ENCODE assay signal across 11 cellular contexts in the genomic region with DNA sequence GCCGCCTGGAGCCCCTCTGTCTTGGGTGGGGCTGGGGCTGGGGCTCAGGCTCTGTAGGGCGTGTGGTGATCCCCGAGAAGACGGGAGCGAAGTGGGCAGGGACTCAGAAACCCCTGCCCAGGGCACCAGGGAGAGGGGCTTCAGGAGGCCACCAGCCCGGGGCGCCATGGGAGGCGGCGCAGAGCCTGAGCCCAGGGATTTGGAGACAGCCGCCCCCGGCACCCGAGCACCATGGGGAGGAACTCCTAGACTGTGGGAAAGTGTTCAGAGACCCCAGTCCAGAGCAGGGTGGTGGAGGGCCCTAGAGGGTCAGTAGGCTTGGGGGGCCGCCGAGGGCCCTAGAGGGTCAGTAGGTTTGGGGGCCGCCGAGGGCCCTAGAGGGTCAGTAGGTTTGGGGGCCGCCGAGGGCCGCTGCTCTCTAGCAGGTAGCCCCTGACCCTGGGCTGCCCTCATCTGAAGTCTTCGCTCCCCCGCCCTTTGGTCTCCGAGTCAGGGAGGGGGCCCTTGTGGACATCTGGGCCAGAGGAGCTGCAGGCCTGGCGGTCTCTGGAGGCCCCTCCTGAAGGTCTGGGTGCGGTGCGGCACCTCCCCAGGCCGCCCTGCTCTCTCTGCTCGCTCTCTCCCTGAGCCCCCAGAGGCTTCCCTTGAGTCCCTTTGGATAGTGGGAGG. TPM values are rescaled to one million over a fixed set of nuclear protein-coding genes. Genes with fewer than 3 reads are reported as not detected.
DNase-seq lines count a peak whose midpoint lies in the region; ATAC-seq, FAIRE-seq and TF ChIP-seq lines count a peak whose summit lies in the region.
"Had no signal": no experiment of that assay in that cellular context is flagged by ENCODE, and none has a peak within 500 bp of the region (broad histone marks: within the 10 kb centered on the region; RNA-seq: fewer than 3 reads in every experiment).

No MANE protein-coding gene starts in this region.

- no peaks in the 10 kb centered on the region for H3K79me2 ChIP-seq in H1 (ENCODE audit: control insufficient read depth in 1 of 2, insufficient read depth in 2 of 2, low read length in 2 of 2)

- peaks cover 0 to 3% (median 0%) of the 10 kb centered on the region in 4 experiments; a peak in 3 of 7 replicates for H3K4me1 ChIP-seq in H1 (replicated peaks in 1 of 4; ENCODE audit: control insufficient read depth in 3 of 4, insufficient read depth in 4 of 4, low read length in 3 of 4)

- H2AFZ ChIP-seq in H1 (ENCODE audit: low read length): no peak overlapping the region

- peaks cover 12 to 34% (median 28%) of the 10 kb centered on the region in 4 experiments for H3K27me3 ChIP-seq in H1 (replicated peaks in 1 of 4; ENCODE audit: control insufficient read depth in 3 of 4, extremely low read depth in 1 of 4, insufficient read depth in 3 of 4, low read length in 3 of 4)

- H3K79me1 ChIP-seq in H1 (ENCODE audit: low read depth, low read length): no peaks in the 10 kb centered on the region

- H2BK20ac ChIP-seq in H1 (ENCODE audit: low read length): no peak overlapping the region

- no peak overlapping the region for H3K9ac ChIP-seq in H1 (replicated peaks in 1 of 4; ENCODE audit: extremely low read depth in 1 of 4, low read depth in 3 of 4, low read length in 3 of 4)

- H4K5ac ChIP-seq in H1 (ENCODE audit: insufficient read length, low read depth, low read length): no peak overlapping the region

- DNase-seq in HFF-Myc (ENCODE audit: extremely low read depth, low read depth) (no peak), H1 (ENCODE audit: low read depth in 1 of 2, low spot score in 2 of 2) (no peak), nephron progenitor cell (no peak), pons (ENCODE audit: low spot score) (no peak), omental fat pad (ENCODE audit: low spot score) (no peak), substantia nigra (lab: John Stamatoyannopoulos, UW) (no peak)
- DNase-seq in activated CD8-positive, alpha-beta memory T cell treated with anti-CD3 and anti-CD28 coated beads for 24 hours: no peak
- DNase-seq: activated CD4-positive, CD25-positive, alpha-beta regulatory T cell; amygdala; MV-4-11 had no signal

- H3K23me2 ChIP-seq in H1 (ENCODE audit: low read depth, low read length): peaks cover 6% of the 10 kb centered on the region; the same call in 1 of the 2 replicates

- H2AK5ac ChIP-seq in H1 (ENCODE audit: low read depth, low read length): no peak overlapping the region

- H4K20me1 ChIP-seq in H1 (replicated peaks in 1 of 2; ENCODE audit: control insufficient read depth in 1 of 2, insufficient read depth in 2 of 2, low read length in 2 of 2): peaks cover 0 to 3% of the 10 kb centered on the region in 2 experiments

- no peak overlapping the region for H2BK15ac ChIP-seq in H1 (ENCODE audit: low read length)

- H3K23ac ChIP-seq in H1 (ENCODE audit: insufficient read length): no peak overlapping the region

- H3K4me3 Mint-ChIP-seq in nephron progenitor cell: peak overlapping the region; percentile 54

- H2BK5ac ChIP-seq in H1 (ENCODE audit: low read depth, low read length): no peak overlapping the region

- H3K4me3 ChIP-seq in HFF-Myc (replicated peaks; ENCODE audit: low read depth, low read length) (0 out of 2 replicates have a peak overlapping the region, but pooled peaks have one; percentile 4), H1 (ENCODE audit: extremely low read depth in 1 of 4, insufficient read depth in 2 of 4, low read depth in 3 of 4, low read length in 4 of 4) (peak overlapping the region; percentile 44 to 70 (median 44))

- no peak for TF ChIP-seq EP300 in H1 (IDR thresholded peaks at IDR 0.05; ENCODE audit: borderline replicate concordance in 1 of 2, low read depth in 2 of 2, low read length in 2 of 2)

- 90% methylated on average over 11 of the region's 27 CpGs; no CpG with 5 or more reads in 1 of the 2 experiments for WGBS in H1 (ENCODE audit: extremely low coverage in 1 of 2, insufficient coverage in 1 of 2, insufficient read length in 1 of 2, insufficient replicate concordance in 2 of 2, low coverage in 1 of 2, low lambda C conversion rate in 2 of 2, missing lambda C conversion rate in 1 of 2), 2 experiments

- no peak overlapping the region for H3K14ac ChIP-seq in H1 (ENCODE audit: insufficient read length)

- H2BK12ac ChIP-seq in H1 (ENCODE audit: low read depth, low read length): no peak overlapping the region

- H3K36me3 Mint-ChIP-seq in nephron progenitor cell (ENCODE audit: low read depth): peaks cover 4% of the 10 kb centered on the region

- no peaks in the 10 kb centered on the region for H3K9me3 ChIP-seq in H1 (ENCODE audit: insufficient read depth in 2 of 2, low read depth in 1 of 2, low read length in 1 of 2)

- peaks cover 58% of the 10 kb centered on the region for H3K27me3 Mint-ChIP-seq in nephron progenitor cell (ENCODE audit: low read depth, poor library complexity)

- TF ChIP-seq POLR2A in H1 (IDR thresholded peaks at IDR 0.05; ENCODE audit: control extremely low read depth in 1 of 2, low read depth in 2 of 2, low read length in 2 of 2): no peak

- FAIRE-seq in H1 (lab: Jason Lieb, UNC): no peak

- CTCF ChIA-PET in H1 (lab: Charles Lee; ENCODE audit: partially characterized antibody): interaction anchor here (1.2 kb wide), 1 partner anchor 88 kb away, joined by 3 read pairs; no protein-coding TSS in a partner anchor

- H4K91ac ChIP-seq in H1 (replicated peaks; ENCODE audit: insufficient read length, low read length): peak overlapping the region; percentile 40

- TF ChIP-seq CTCF in 22Rv1 (IDR thresholded peaks at IDR 0.05) (no peak), HFF-Myc (IDR thresholded peaks at IDR 0.05; ENCODE audit: low read depth, low read length, missing control alignments) (no peak), H1 (IDR thresholded peaks at IDR 0.05; ENCODE audit: control extremely low read depth in 1 of 3, insufficient read depth in 1 of 3, low read depth in 1 of 3, low read length in 3 of 3) (no peak), nephron progenitor cell (IDR thresholded peaks at IDR 0.05) (no peak), omental fat pad (IDR thresholded peaks at IDR 0.05) (no peak)

- TF ChIP-seq RAD21 in H1 (IDR thresholded peaks at IDR 0.05 in 1 of 2, conservative IDR thresholded peaks at IDR 0.05 in 1 of 2; ENCODE audit: low read depth in 2 of 2, low read length in 2 of 2): no peak

- POLR2A ChIA-PET in H1 (lab: Charles Lee; ENCODE audit: partially characterized antibody): interaction anchor here (1.0 to 1.4 kb wide), 2 partner anchors 10 kb away, joined by 3 read pairs; no protein-coding TSS in a partner anchor

- peaks cover 4% of the 10 kb centered on the region for H3K9me3 Mint-ChIP-seq in nephron progenitor cell

- H3K27ac Mint-ChIP-seq in nephron progenitor cell: no peak overlapping the region

- H3K4me1 Mint-ChIP-seq in nephron progenitor cell: no peaks in the 10 kb centered on the region

- no peak overlapping the region for H3K56ac ChIP-seq in H1 (replicated peaks; ENCODE audit: insufficient read length, low read depth, low read length)

- no peak overlapping the region for H2BK120ac ChIP-seq in H1 (replicated peaks; ENCODE audit: low read depth, low read length)

- no peaks in the 10 kb centered on the region for H3K36me3 ChIP-seq in H1 (ENCODE audit: control insufficient read depth in 2 of 4, insufficient read depth in 4 of 4, low read length in 3 of 4)

- no peak overlapping the region for H3K4ac ChIP-seq in H1 (replicated peaks; ENCODE audit: insufficient read length, low read depth, low read length)

- H3K4me2 ChIP-seq in H1 (ENCODE audit: insufficient read depth in 1 of 2, low read depth in 2 of 2, low read length in 2 of 2): peak overlapping the region; percentile 59 to 76

- H3K27ac ChIP-seq in 22Rv1: peak overlapping the region; percentile 52
- no peak overlapping the region for H3K27ac ChIP-seq in H1 (ENCODE audit: low read depth, low read length)
- H3K27ac ChIP-seq in substantia nigra (ENCODE audit: low read depth, low read length, poor library complexity, severe bottlenecking): no peak overlapping the region

- ATAC-seq in omental fat pad (ENCODE audit: low FRiP score): no peak

- no peak overlapping the region for H3K18ac ChIP-seq in H1 (ENCODE audit: extremely low read depth, low read length)

- peak overlapping the region; percentile 51 for H4K8ac ChIP-seq in H1 (ENCODE audit: extremely low read depth, insufficient read depth, low read length)

RNA-seq across cellular contexts. Expression of a gene that starts 0.7 kb away (rescaled TPM):
- 1.2 and 2.8 TPM in 2 replicates for total RNA-seq in H1 (2021; fragmentation: NEBNext Ultra II Directional; extraction: Animal tissue kit (Norgen Biotek cat#: 25700))
- 2.9 and 4.5 TPM in 2 replicates for polyA plus RNA-seq in H1 (2011; rRNA removed)
- 2.4 TPM for polyA plus RNA-seq in H1 (2011; cell fraction: cytosol; rRNA removed)
- polyA plus RNA-seq in H1 (2011; cell fraction: nucleus; rRNA removed): 10.9 TPM
- polyA plus RNA-seq in H1 (2012, experiment 1 of 2): 1.3 to 3.2 TPM (median 2.4 TPM) in 4 replicates
- polyA plus RNA-seq in H1 (2012, experiment 2 of 2): 1.3 TPM
- polyA plus RNA-seq in H1 (2013, experiment 1 of 2): 0.85 TPM
- 1.2 TPM for polyA plus RNA-seq in H1 (2013, experiment 2 of 2)
- 0.44 and 1.0 TPM in 2 replicates for polyA minus RNA-seq in H1 (2011; rRNA and poly(A)+ RNA removed)
- not detected for polyA minus RNA-seq in H1 (2011; cell fraction: cytosol; rRNA and poly(A)+ RNA removed)
- 2.0 TPM for polyA minus RNA-seq in H1 (2011; cell fraction: nucleus; rRNA and poly(A)+ RNA removed)
- total RNA-seq in omental fat pad: 10 to 100 TPM in 1 of 4 donors, 1 to 10 TPM in 2, not detected in 1; 2.3 to 12.2 (median 5.9) TPM

RNA-seq across cellular contexts. Expression of a gene that starts 1.8 kb away (rescaled TPM):
- total RNA-seq in H1 (2021; fragmentation: NEBNext Ultra II Directional; extraction: Animal tissue kit (Norgen Biotek cat#: 25700)): 0.34 and 1.3 TPM in 2 replicates
- polyA plus RNA-seq in H1 (2011; rRNA removed): 0.50 and 1.1 TPM in 2 replicates
- 1.4 TPM for polyA plus RNA-seq in H1 (2011; cell fraction: cytosol; rRNA removed)
- polyA plus RNA-seq in H1 (2011; cell fraction: nucleus; rRNA removed): 8.9 TPM
- polyA plus RNA-seq in H1 (2012, experiment 1 of 2): 0.90 to 2.2 TPM (median 1.5 TPM) in 4 replicates
- 2.0 TPM for polyA plus RNA-seq in H1 (2012, experiment 2 of 2)
- 0.47 TPM for polyA plus RNA-seq in H1 (2013, experiment 1 of 2)
- polyA plus RNA-seq in H1 (2013, experiment 2 of 2): 0.75 TPM
- polyA minus RNA-seq in H1 (2011; rRNA and poly(A)+ RNA removed): 0.13 TPM in 1 of 2 replicates, not detected in the other
- not detected for polyA minus RNA-seq in H1 (2011; cell fraction: cytosol; rRNA and poly(A)+ RNA removed)
- polyA minus RNA-seq in H1 (2011; cell fraction: nucleus; rRNA and poly(A)+ RNA removed): 1.00 TPM
- total RNA-seq in omental fat pad: 1 to 10 TPM in 3 of 4 donors, not detected in 1; 1.5 to 5.3 (median 2.7) TPM

RNA-seq across cellular contexts. Expression of a gene that starts 5.4 kb away (rescaled TPM):
- 0.84 and 1.1 TPM in 2 replicates for total RNA-seq in H1 (2021; fragmentation: NEBNext Ultra II Directional; extraction: Animal tissue kit (Norgen Biotek cat#: 25700))
- polyA plus RNA-seq in H1 (2011; rRNA removed): 1.2 and 2.0 TPM in 2 replicates
- polyA plus RNA-seq in H1 (2011; cell fraction: cytosol; rRNA removed): 1.2 TPM
- polyA plus RNA-seq in H1 (2011; cell fraction: nucleus; rRNA removed): 10.5 TPM
- 1.0 to 2.7 TPM (median 1.8 TPM) in 4 replicates for polyA plus RNA-seq in H1 (2012, experiment 1 of 2)
- polyA plus RNA-seq in H1 (2012, experiment 2 of 2): 0.59 TPM
- 0.87 TPM for polyA plus RNA-seq in H1 (2013, experiment 1 of 2)
- 1.0 TPM for polyA plus RNA-seq in H1 (2013, experiment 2 of 2)
- 0.19 and 0.49 TPM in 2 replicates for polyA minus RNA-seq in H1 (2011; rRNA and poly(A)+ RNA removed)
- polyA minus RNA-seq in H1 (2011; cell fraction: cytosol; rRNA and poly(A)+ RNA removed): not detected
- polyA minus RNA-seq in H1 (2011; cell fraction: nucleus; rRNA and poly(A)+ RNA removed): 1.8 TPM
- total RNA-seq in omental fat pad: 10 to 100 TPM in 2 of 4 donors, 1 to 10 TPM in 2; 5.0 to 23.5 (median 13.8) TPM

RNA-seq across cellular contexts. Expression of a gene that starts 46.5 kb away (rescaled TPM):
- total RNA-seq in H1 (2021; fragmentation: NEBNext Ultra II Directional; extraction: Animal tissue kit (Norgen Biotek cat#: 25700)): 104 and 108 TPM in 2 replicates
- polyA plus RNA-seq in H1 (2011; rRNA removed): 80.6 and 131 TPM in 2 replicates
- 64.7 TPM for polyA plus RNA-seq in H1 (2011; cell fraction: cytosol; rRNA removed)
- 131 TPM for polyA plus RNA-seq in H1 (2011; cell fraction: nucleus; rRNA removed)
- polyA plus RNA-seq in H1 (2012, experiment 1 of 2): 46.8 to 81.6 TPM (median 75.8 TPM) in 4 replicates
- polyA plus RNA-seq in H1 (2012, experiment 2 of 2): 137 TPM
- 187 TPM for polyA plus RNA-seq in H1 (2013, experiment 1 of 2)
- polyA plus RNA-seq in H1 (2013, experiment 2 of 2): 191 TPM
- polyA minus RNA-seq in H1 (2011; rRNA and poly(A)+ RNA removed): 30.0 and 32.1 TPM in 2 replicates
- polyA minus RNA-seq in H1 (2011; cell fraction: cytosol; rRNA and poly(A)+ RNA removed): 50.3 TPM
- 36.9 TPM for polyA minus RNA-seq in H1 (2011; cell fraction: nucleus; rRNA and poly(A)+ RNA removed)
- 100 to 1,000 TPM in 1 of 4 donors, 10 to 100 TPM in 3; 48.5 to 119 (median 69.3) TPM for total RNA-seq in omental fat pad

RNA-seq across cellular contexts. Expression of a gene that starts 51.9 kb away (rescaled TPM):
- total RNA-seq in H1 (2021; fragmentation: NEBNext Ultra II Directional; extraction: Animal tissue kit (Norgen Biotek cat#: 25700)): 121 and 129 TPM in 2 replicates
- polyA plus RNA-seq in H1 (2011; rRNA removed): 49.7 and 75.8 TPM in 2 replicates
- polyA plus RNA-seq in H1 (2011; cell fraction: cytosol; rRNA removed): 79.3 TPM
- polyA plus RNA-seq in H1 (2011; cell fraction: nucleus; rRNA removed): 145 TPM
- 83.9 to 104 TPM (median 87.6 TPM) in 4 replicates for polyA plus RNA-seq in H1 (2012, experiment 1 of 2)
- 35.2 TPM for polyA plus RNA-seq in H1 (2012, experiment 2 of 2)
- polyA plus RNA-seq in H1 (2013, experiment 1 of 2): 94.6 TPM
- 83.9 TPM for polyA plus RNA-seq in H1 (2013, experiment 2 of 2)
- 26.0 and 29.7 TPM in 2 replicates for polyA minus RNA-seq in H1 (2011; rRNA and poly(A)+ RNA removed)
- polyA minus RNA-seq in H1 (2011; cell fraction: cytosol; rRNA and poly(A)+ RNA removed): 38.2 TPM
- 115 TPM for polyA minus RNA-seq in H1 (2011; cell fraction: nucleus; rRNA and poly(A)+ RNA removed)
- 100 to 1,000 TPM in 1 of 4 donors, 10 to 100 TPM in 3; 52.7 to 115 (median 76.8) TPM for total RNA-seq in omental fat pad
